1 cellular context compared by ENCODE assay signal in the genomic region with DNA sequence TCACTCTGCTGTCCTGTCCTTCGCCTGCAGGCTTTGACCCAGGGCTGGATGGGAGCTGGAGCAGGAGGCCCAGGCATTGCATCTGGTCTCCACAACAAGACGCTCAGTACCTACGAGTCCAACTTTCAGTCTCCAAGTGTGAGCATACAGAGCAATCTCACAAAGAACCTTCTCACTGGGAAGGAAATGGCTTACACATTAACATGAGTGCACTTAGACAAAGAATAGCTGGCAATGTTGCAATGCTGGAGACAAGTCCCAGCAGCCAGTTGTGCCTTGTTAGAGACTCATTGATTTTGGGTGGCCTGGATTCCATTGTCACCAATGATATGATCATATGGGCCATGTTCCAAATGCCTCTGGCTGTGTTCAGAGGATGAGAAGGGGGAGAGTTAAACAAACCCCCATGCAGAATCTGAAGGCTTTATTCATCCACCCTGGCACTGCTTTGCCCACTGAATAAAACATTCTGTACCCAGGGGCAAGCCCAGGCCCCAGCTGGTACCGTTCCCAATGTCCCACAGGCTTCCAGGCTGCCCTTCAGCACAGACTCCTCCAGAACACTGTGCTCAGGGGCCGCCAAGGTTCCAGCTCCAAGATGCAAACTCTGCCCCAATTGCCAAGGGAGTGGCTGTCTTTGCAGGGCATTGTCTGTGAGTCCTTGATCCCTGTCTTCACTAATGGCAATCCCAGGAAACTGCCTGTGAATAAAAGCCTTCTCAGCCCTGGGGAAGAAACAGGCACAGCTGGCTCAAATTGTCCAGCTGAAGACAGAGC.
A peak's percentile ranks its signal among the peaks of the same experiment; 100 is the strongest.
TF ChIP-seq lines count a peak whose summit lies in the region.

No MANE protein-coding gene starts in this region.

TF ChIP-seq in HepG2, 621 proteins besides CTCF, POLR2A, EP300 and RAD21 (continued from another document and continues in another):
- TF ChIP-seq, protein P1, sequence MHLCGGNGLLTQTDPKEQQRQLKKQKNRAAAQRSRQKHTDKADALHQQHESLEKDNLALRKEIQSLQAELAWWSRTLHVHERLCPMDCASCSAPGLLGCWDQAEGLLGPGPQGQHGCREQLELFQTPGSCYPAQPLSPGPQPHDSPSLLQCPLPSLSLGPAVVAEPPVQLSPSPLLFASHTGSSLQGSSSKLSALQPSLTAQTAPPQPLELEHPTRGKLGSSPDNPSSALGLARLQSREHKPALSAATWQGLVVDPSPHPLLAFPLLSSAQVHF (CRISPR knock-in tag; IDR thresholded peaks at IDR 0.05): no peak
- TF ChIP-seq RBAK (CRISPR knock-in tag; IDR thresholded peaks at IDR 0.05): no peak
- TF ChIP-seq ZNF205 (CRISPR knock-in tag; IDR thresholded peaks at IDR 0.05): peak; percentile 98
- no peak for TF ChIP-seq SOX6 (IDR thresholded peaks at IDR 0.05)
- peak; percentile 95 for TF ChIP-seq SOX6 (CRISPR knock-in tag; IDR thresholded peaks at IDR 0.05)
- TF ChIP-seq ZNF317 (CRISPR knock-in tag; IDR thresholded peaks at IDR 0.05): 0 out of 2 replicates have a peak, but pooled peaks have one; percentile 40
- TF ChIP-seq MED1 (CRISPR knock-in tag; IDR thresholded peaks at IDR 0.05): no peak
- TF ChIP-seq REPIN1 (CRISPR knock-in tag; IDR thresholded peaks at IDR 0.05; ENCODE audit: borderline replicate concordance, low read depth): peak; percentile 57; the same call in 1 of the 2 replicates
- TF ChIP-seq ZNF644 (CRISPR knock-in tag; IDR thresholded peaks at IDR 0.05; ENCODE audit: low read depth): peak; percentile 48; the same call in 1 of the 2 replicates
- no peak for TF ChIP-seq ZFP36L1 (CRISPR knock-in tag; IDR thresholded peaks at IDR 0.05)
- TF ChIP-seq, protein P2, sequence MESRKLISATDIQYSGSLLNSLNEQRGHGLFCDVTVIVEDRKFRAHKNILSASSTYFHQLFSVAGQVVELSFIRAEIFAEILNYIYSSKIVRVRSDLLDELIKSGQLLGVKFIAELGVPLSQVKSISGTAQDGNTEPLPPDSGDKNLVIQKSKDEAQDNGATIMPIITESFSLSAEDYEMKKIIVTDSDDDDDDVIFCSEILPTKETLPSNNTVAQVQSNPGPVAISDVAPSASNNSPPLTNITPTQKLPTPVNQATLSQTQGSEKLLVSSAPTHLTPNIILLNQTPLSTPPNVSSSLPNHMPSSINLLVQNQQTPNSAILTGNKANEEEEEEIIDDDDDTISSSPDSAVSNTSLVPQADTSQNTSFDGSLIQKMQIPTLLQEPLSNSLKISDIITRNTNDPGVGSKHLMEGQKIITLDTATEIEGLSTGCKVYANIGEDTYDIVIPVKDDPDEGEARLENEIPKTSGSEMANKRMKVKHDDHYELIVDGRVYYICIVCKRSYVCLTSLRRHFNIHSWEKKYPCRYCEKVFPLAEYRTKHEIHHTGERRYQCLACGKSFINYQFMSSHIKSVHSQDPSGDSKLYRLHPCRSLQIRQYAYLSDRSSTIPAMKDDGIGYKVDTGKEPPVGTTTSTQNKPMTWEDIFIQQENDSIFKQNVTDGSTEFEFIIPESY (CRISPR knock-in tag; IDR thresholded peaks at IDR 0.05): no peak
- peak; percentile 29; the same call in 1 of the 2 replicates for TF ChIP-seq NCOA2 (CRISPR knock-in tag; IDR thresholded peaks at IDR 0.05)
- TF ChIP-seq, protein P3, sequence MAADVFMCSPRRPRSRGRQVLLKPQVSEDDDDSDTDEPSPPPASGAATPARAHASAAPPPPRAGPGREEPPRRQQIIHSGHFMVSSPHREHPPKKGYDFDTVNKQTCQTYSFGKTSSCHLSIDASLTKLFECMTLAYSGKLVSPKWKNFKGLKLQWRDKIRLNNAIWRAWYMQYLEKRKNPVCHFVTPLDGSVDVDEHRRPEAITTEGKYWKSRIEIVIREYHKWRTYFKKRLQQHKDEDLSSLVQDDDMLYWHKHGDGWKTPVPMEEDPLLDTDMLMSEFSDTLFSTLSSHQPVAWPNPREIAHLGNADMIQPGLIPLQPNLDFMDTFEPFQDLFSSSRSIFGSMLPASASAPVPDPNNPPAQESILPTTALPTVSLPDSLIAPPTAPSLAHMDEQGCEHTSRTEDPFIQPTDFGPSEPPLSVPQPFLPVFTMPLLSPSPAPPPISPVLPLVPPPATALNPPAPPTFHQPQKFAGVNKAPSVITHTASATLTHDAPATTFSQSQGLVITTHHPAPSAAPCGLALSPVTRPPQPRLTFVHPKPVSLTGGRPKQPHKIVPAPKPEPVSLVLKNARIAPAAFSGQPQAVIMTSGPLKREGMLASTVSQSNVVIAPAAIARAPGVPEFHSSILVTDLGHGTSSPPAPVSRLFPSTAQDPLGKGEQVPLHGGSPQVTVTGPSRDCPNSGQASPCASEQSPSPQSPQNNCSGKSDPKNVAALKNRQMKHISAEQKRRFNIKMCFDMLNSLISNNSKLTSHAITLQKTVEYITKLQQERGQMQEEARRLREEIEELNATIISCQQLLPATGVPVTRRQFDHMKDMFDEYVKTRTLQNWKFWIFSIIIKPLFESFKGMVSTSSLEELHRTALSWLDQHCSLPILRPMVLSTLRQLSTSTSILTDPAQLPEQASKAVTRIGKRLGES (CRISPR knock-in tag; IDR thresholded peaks at IDR 0.05; ENCODE audit: borderline replicate concordance): no peak
- TF ChIP-seq ZIK1 (CRISPR knock-in tag; IDR thresholded peaks at IDR 0.05; ENCODE audit: borderline replicate concordance, low read depth): no peak
- TF ChIP-seq ZNF414 (CRISPR knock-in tag; IDR thresholded peaks at IDR 0.05): no peak
- TF ChIP-seq ZNF598 (CRISPR knock-in tag; IDR thresholded peaks at IDR 0.05; ENCODE audit: borderline replicate concordance): no peak
- TF ChIP-seq, protein P4, sequence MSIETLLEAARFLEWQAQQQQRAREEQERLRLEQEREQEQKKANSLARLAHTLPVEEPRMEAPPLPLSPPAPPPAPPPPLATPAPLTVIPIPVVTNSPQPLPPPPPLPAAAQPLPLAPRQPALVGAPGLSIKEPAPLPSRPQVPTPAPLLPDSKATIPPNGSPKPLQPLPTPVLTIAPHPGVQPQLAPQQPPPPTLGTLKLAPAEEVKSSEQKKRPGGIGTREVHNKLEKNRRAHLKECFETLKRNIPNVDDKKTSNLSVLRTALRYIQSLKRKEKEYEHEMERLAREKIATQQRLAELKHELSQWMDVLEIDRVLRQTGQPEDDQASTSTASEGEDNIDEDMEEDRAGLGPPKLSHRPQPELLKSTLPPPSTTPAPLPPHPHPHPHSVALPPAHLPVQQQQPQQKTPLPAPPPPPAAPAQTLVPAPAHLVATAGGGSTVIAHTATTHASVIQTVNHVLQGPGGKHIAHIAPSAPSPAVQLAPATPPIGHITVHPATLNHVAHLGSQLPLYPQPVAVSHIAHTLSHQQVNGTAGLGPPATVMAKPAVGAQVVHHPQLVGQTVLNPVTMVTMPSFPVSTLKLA (IDR thresholded peaks at IDR 0.05): no peak
- no peak for TF ChIP-seq SP140L (CRISPR knock-in tag; IDR thresholded peaks at IDR 0.05; ENCODE audit: borderline replicate concordance)
- TF ChIP-seq ARID4A (CRISPR knock-in tag; IDR thresholded peaks at IDR 0.05; ENCODE audit: borderline replicate concordance): 0 out of 2 replicates have a peak, but pooled peaks have one; percentile 23
- no peak for TF ChIP-seq ZNF674 (CRISPR knock-in tag; IDR thresholded peaks at IDR 0.05; ENCODE audit: low read depth)
- no peak for TF ChIP-seq ZNF432 (CRISPR knock-in tag; IDR thresholded peaks at IDR 0.05; ENCODE audit: borderline replicate concordance)
- 0 out of 2 replicates have a peak, but pooled peaks have one; percentile 30 for TF ChIP-seq DRAP1 (CRISPR knock-in tag; IDR thresholded peaks at IDR 0.05)
- TF ChIP-seq WIZ (CRISPR knock-in tag; IDR thresholded peaks at IDR 0.05): no peak
- TF ChIP-seq IRF9 (CRISPR knock-in tag; IDR thresholded peaks at IDR 0.05; ENCODE audit: borderline replicate concordance): no peak
- TF ChIP-seq, protein P5, sequence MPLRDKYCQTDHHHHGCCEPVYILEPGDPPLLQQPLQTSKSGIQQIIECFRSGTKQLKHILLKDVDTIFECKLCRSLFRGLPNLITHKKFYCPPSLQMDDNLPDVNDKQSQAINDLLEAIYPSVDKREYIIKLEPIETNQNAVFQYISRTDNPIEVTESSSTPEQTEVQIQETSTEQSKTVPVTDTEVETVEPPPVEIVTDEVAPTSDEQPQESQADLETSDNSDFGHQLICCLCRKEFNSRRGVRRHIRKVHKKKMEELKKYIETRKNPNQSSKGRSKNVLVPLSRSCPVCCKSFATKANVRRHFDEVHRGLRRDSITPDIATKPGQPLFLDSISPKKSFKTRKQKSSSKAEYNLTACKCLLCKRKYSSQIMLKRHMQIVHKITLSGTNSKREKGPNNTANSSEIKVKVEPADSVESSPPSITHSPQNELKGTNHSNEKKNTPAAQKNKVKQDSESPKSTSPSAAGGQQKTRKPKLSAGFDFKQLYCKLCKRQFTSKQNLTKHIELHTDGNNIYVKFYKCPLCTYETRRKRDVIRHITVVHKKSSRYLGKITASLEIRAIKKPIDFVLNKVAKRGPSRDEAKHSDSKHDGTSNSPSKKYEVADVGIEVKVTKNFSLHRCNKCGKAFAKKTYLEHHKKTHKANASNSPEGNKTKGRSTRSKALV (CRISPR knock-in tag; IDR thresholded peaks at IDR 0.05): no peak
- TF ChIP-seq, protein P6, sequence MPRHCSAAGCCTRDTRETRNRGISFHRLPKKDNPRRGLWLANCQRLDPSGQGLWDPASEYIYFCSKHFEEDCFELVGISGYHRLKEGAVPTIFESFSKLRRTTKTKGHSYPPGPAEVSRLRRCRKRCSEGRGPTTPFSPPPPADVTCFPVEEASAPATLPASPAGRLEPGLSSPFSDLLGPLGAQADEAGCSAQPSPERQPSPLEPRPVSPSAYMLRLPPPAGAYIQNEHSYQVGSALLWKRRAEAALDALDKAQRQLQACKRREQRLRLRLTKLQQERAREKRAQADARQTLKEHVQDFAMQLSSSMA (CRISPR knock-in tag; IDR thresholded peaks at IDR 0.05): no peak
- TF ChIP-seq ELF3 (CRISPR knock-in tag; IDR thresholded peaks at IDR 0.05): 0 out of 2 replicates have a peak, but pooled peaks have one; percentile 31
- TF ChIP-seq GATAD2A (CRISPR knock-in tag; IDR thresholded peaks at IDR 0.05): peak; percentile 82
- no peak for TF ChIP-seq MXD1 (CRISPR knock-in tag; IDR thresholded peaks at IDR 0.05)
- TF ChIP-seq KMT2A (CRISPR knock-in tag; IDR thresholded peaks at IDR 0.05): no peak
- TF ChIP-seq HOXA9 (CRISPR knock-in tag; IDR thresholded peaks at IDR 0.05; ENCODE audit: borderline replicate concordance): no peak
- TF ChIP-seq ZNF337 (CRISPR knock-in tag; IDR thresholded peaks at IDR 0.05; ENCODE audit: borderline replicate concordance, low read depth): no peak
- TF ChIP-seq ZNF639 (CRISPR knock-in tag; conservative IDR thresholded peaks at IDR 0.05): no peak
- TF ChIP-seq ZNF143 (CRISPR knock-in tag; IDR thresholded peaks at IDR 0.05): peak; percentile 30; the same call in 1 of the 2 replicates
